Comparison of ENCODE assay signal across 8 cellular contexts in genomic region chr5:32312194-32312681, GRCh38. TPM values are rescaled to one million over a fixed set of nuclear protein-coding genes. Genes with fewer than 3 reads are reported as not detected.
DNase-seq lines count a peak whose midpoint lies in the region; ATAC-seq, FAIRE-seq and TF ChIP-seq lines count a peak whose summit lies in the region.

No MANE protein-coding gene starts in this region.

- DNase-seq in DMS53 treated with DMSO at 0.1 percent for 48 hours (lab: John Stamatoyannopoulos, UW; ENCODE audit: unreplicated experiment) = peak; percentile 2
- DNase-seq in SW480 (ENCODE audit: low spot score) = peak; percentile 40
- peak; percentile 44 to 66 (median 52) for DNase-seq in K562 (ENCODE audit: extremely low read depth in 1 of 4, low spot score in 3 of 4)
- DNase-seq in iPS DF 6.9 (ENCODE audit: low read depth, low spot score) = no peak
- DNase-seq in skeletal muscle cell (ENCODE audit: low read depth) = no peak
- DNase-seq in NCI-H128 (lab: John Stamatoyannopoulos, UW; ENCODE audit: unreplicated experiment) = no peak

- in situ Hi-C loops in K562 (cut with MboI) = no loop called here

- no peak for TF ChIP-seq RAD21 in K562 (CRISPR knock-in tag; conservative IDR thresholded peaks at IDR 0.05 in 1 of 2, IDR thresholded peaks at IDR 0.05 in 1 of 2)

- peak overlapping the region; percentile 81; the same call in 1 of the 2 replicates for H3K27ac ChIP-seq in HUES64 (ENCODE audit: low read depth, low read length)
- peak overlapping the region; percentile 80 for H3K27ac ChIP-seq in K562 (ENCODE audit: extremely low read depth, low read depth, low read length)
- no peak overlapping the region for H3K27ac ChIP-seq in iPS DF 6.9 (ENCODE audit: low read length)

- H3K4me2 ChIP-seq in K562 (ENCODE audit: insufficient read depth, low read length) = peak overlapping the region; percentile 81

- CTCF ChIA-PET in K562 (lab: Yijun Ruan, JAX; ENCODE audit: low intra/inter-chr PET ratio) = no interaction called here

- H3K9me1 ChIP-seq in K562 (ENCODE audit: control insufficient read depth, insufficient read depth, low read length) = no peaks in the 10 kb centered on the region

- no peak for TF ChIP-seq POLR2A in K562 (conservative IDR thresholded peaks at IDR 0.05)

- POLR2A ChIA-PET in K562 (lab: Yijun Ruan, JAX) = interaction anchor here (1.0 to 1.8 kb wide), 2 partner anchors 15 to 119 kb away, joined by 3 to 10 read pairs; no protein-coding TSS in a partner anchor

- H3K36me3 ChIP-seq in HUES64 (ENCODE audit: insufficient read depth, low read length) (peaks cover 2% of the 10 kb centered on the region; the same call in 1 of the 2 replicates), K562 (ENCODE audit: control insufficient read depth, insufficient read depth, low read length) (peaks cover 8% of the 10 kb centered on the region; the same call in 1 of the 3 replicates), iPS DF 6.9 (ENCODE audit: control insufficient read depth, insufficient read depth, low read length) (no peaks in the 10 kb centered on the region)

- no TSS peak for BruUV-seq in K562 (replicated peaks; lab: Mats Ljungman, UMichigan)

- intact Hi-C loops in K562 (cut with micrococcal nuclease) = loop anchor here (2.0 kb wide), 1 partner anchor 141 kb away; no protein-coding TSS in a partner anchor

- no peaks in the 10 kb centered on the region for H3K27me3 ChIP-seq in HUES64 (ENCODE audit: insufficient read depth, low read length)
- no peaks in the 10 kb centered on the region for H3K27me3 ChIP-seq in K562 (ENCODE audit: control insufficient read depth in 2 of 2, insufficient read depth in 2 of 2, low read length in 2 of 2)
- H3K27me3 ChIP-seq in iPS DF 6.9 (ENCODE audit: control insufficient read depth, insufficient read depth, low read length) = no peaks in the 10 kb centered on the region

- peak overlapping the region; percentile 77 for H2AFZ ChIP-seq in K562 (ENCODE audit: low read depth, low read length)

- no peak for TF ChIP-seq EP300 in K562 (IDR thresholded peaks at IDR 0.05; ENCODE audit: low read length)

- no peaks in the 10 kb centered on the region for H4K20me1 ChIP-seq in K562 (replicated peaks; ENCODE audit: control insufficient read depth, insufficient read depth, low read length)

- H3K79me2 ChIP-seq in K562 (ENCODE audit: control insufficient read depth, insufficient read depth, low read length) = peaks cover 46% of the 10 kb centered on the region

- peak overlapping the region; percentile 73 for H3K4me3 ChIP-seq in HUES64 (ENCODE audit: low read length)
- peak overlapping the region; percentile 94 for H3K4me3 ChIP-seq in K562
- H3K4me3 ChIP-seq in iPS DF 6.9 (ENCODE audit: low read length) = peak overlapping the region; percentile 98
- H3K4me3 ChIP-seq in skeletal muscle cell (ENCODE audit: low read depth, low read length) = peak overlapping the region; percentile 73

- whole genome bisulfite sequencing in HUES64 = under 1% methylated on average over 46 of the region's 46 CpGs
- under 1% methylated on average over 35 of the region's 46 CpGs for WGBS in K562 (ENCODE audit: insufficient coverage, low coverage, missing lambda C conversion rate)
- WGBS in iPS DF 6.9 (ENCODE audit: insufficient coverage, insufficient read length) = no CpG with 5 or more reads among the region's 46 CpGs

- no peak for FAIRE-seq in K562 (lab: Jason Lieb, UNC)

- TF ChIP-seq CTCF in K562 (IDR thresholded peaks at IDR 0.05 in 2 of 3, conservative IDR thresholded peaks at IDR 0.05 in 1 of 3; ENCODE audit: insufficient read depth in 2 of 3, low read depth in 1 of 3, low read length in 3 of 3) = no peak

- peak; percentile 25 for ATAC-seq in GM21526 (IDR thresholded peaks at IDR 0.05; ENCODE audit: low FRiP score, unreplicated experiment)
- ATAC-seq in K562 = peak; percentile 33

- no peaks in the 10 kb centered on the region for H3K4me1 ChIP-seq in HUES64 (ENCODE audit: insufficient read depth, low read length)
- H3K4me1 ChIP-seq in K562 (replicated peaks in 1 of 2; ENCODE audit: control insufficient read depth in 2 of 2, insufficient read depth in 2 of 2, low read length in 2 of 2) = peaks cover 13 to 33% of the 10 kb centered on the region in 2 experiments
- H3K4me1 ChIP-seq in iPS DF 6.9 (ENCODE audit: control insufficient read depth, insufficient read depth, low read length) = no peaks in the 10 kb centered on the region; the same call in 1 of the 2 replicates

- peak overlapping the region; percentile 78 for H3K9ac ChIP-seq in HUES64 (ENCODE audit: low read depth, low read length)
- peak overlapping the region; percentile 77 to 94 for H3K9ac ChIP-seq in K562 (ENCODE audit: insufficient read depth in 1 of 2, low read depth in 2 of 2, low read length in 2 of 2)

- H3K9me3 ChIP-seq in HUES64 (ENCODE audit: insufficient read depth, low read depth, low read length) (no peaks in the 10 kb centered on the region), K562 (replicated peaks; ENCODE audit: control insufficient read depth, insufficient read depth, low read depth, low read length) (no peaks in the 10 kb centered on the region), iPS DF 6.9 (ENCODE audit: control insufficient read depth, insufficient read depth, low read length) (no peaks in the 10 kb centered on the region)

TF ChIP-seq in K562, 482 proteins besides CTCF, POLR2A, EP300 and RAD21 (continues in another document):
- TF ChIP-seq FOXM1 (IDR thresholded peaks at IDR 0.05; ENCODE audit: low read depth) = no peak
- peak; percentile 56; the same call in 1 of the 2 replicates for TF ChIP-seq FOXM1 (CRISPR knock-in tag; IDR thresholded peaks at IDR 0.05; ENCODE audit: low read depth)
- peak; percentile 13 for TF ChIP-seq CCNT2 (IDR thresholded peaks at IDR 0.05; ENCODE audit: borderline replicate concordance, extremely low read depth, insufficient read length, low read depth, low read length)
- no peak for TF ChIP-seq NCOA1 (IDR thresholded peaks at IDR 0.05; ENCODE audit: low read depth)
- TF ChIP-seq GATA2 (CRISPR knock-in tag; IDR thresholded peaks at IDR 0.05) = 0 out of 2 replicates have a peak, but pooled peaks have one; percentile 24
- no peak for TF ChIP-seq PTTG1 (tag; IDR thresholded peaks at IDR 0.05; ENCODE audit: low read depth)
- TF ChIP-seq ZBTB9 (CRISPR knock-in tag; IDR thresholded peaks at IDR 0.05) = 0 out of 2 replicates have a peak, but pooled peaks have one; percentile 66
- no peak for TF ChIP-seq ID3 (CRISPR knock-in tag; IDR thresholded peaks at IDR 0.05)
- TF ChIP-seq ID3 (tag; IDR thresholded peaks at IDR 0.05) = 0 out of 2 replicates have a peak, but pooled peaks have one; percentile 52
- 0 out of 2 replicates have a peak, but pooled peaks have one; percentile 17 for TF ChIP-seq NR2C2 (CRISPR knock-in tag; IDR thresholded peaks at IDR 0.05)
- TF ChIP-seq NR2C2 (tag; IDR thresholded peaks at IDR 0.05) = no peak
- no peak for TF ChIP-seq ZNF24 (IDR thresholded peaks at IDR 0.05)
- TF ChIP-seq MAZ (CRISPR knock-in tag; conservative IDR thresholded peaks at IDR 0.05 in 1 of 2, IDR thresholded peaks at IDR 0.05 in 1 of 2) = no peak; a peak in 1 of 4 replicates
- no peak for TF ChIP-seq NFE2 (IDR thresholded peaks at IDR 0.05; ENCODE audit: low read depth)
- no peak for TF ChIP-seq PKNOX1 (IDR thresholded peaks at IDR 0.05)
- no peak for TF ChIP-seq ZKSCAN3 (CRISPR knock-in tag; IDR thresholded peaks at IDR 0.05)

RNA-seq across cellular contexts. Expression of gene MTMR12, which starts 0.5 kb away (rescaled TPM):
- 24.3 TPM for polyA plus RNA-seq in HUES64 (2013, experiment 1 of 2)
- 26.9 TPM for polyA plus RNA-seq in HUES64 (2013, experiment 2 of 2)
- 33.3 and 49.4 TPM in 2 replicates for total RNA-seq in K562 (2011; cell fraction: chromatin; rRNA removed; ENCODE audit: low replicate concordance)
- 14.5 and 18.4 TPM in 2 replicates for total RNA-seq in K562 (2011; cell fraction: nucleolus; rRNA removed)
- 19.8 and 20.4 TPM in 2 replicates for total RNA-seq in K562 (2011; cell fraction: nucleoplasm; rRNA removed)
- total RNA-seq in K562 (2014; rRNA removed) = 13.4 and 17.9 TPM in 2 replicates
- 17.1 and 20.9 TPM in 2 replicates for total RNA-seq in K562 (2014; rRNA removed; fragmentation: Illumina TruSeq; extraction: Trizol)
- total RNA-seq in K562 (2015; rRNA removed; fragmentation: Illumina TruSeq; extraction: Trizol) = 19.3 and 21.0 TPM in 2 replicates
- total RNA-seq in K562 (2021) = 28.4 and 28.7 TPM in 2 replicates
- polyA plus RNA-seq in K562 (2011; rRNA removed) = 14.3 and 22.1 TPM in 2 replicates
- polyA plus RNA-seq in K562 (2011; cell fraction: cytosol; rRNA removed) = 10.6 and 10.8 TPM in 2 replicates
- 6.9 and 7.8 TPM in 2 replicates for polyA plus RNA-seq in K562 (2011; cell fraction: nucleus; rRNA removed)
- polyA plus RNA-seq in K562 (2012) = 15.1 and 18.0 TPM in 2 replicates
- polyA plus RNA-seq in K562 (2014; fragmentation: Illumina TruSeq; extraction: Trizol) = 24.7 and 25.1 TPM in 2 replicates
- 1 to 10 TPM; 4.0 to 5.3 TPM for polyA plus RNA-seq in K562 (2014; fragmentation: Nextera tagmentation; extraction: Ambion mirVana)
- 12.3 and 14.0 TPM in 2 replicates for polyA plus RNA-seq in K562 (2014; rRNA removed)
- 32.8 and 45.2 TPM in 2 replicates for polyA minus RNA-seq in K562 (2011; rRNA and poly(A)+ RNA removed)
- 12.0 and 21.4 TPM in 2 replicates for polyA minus RNA-seq in K562 (2011; cell fraction: cytosol; rRNA and poly(A)+ RNA removed)
- 10.4 and 16.4 TPM in 2 replicates for polyA minus RNA-seq in K562 (2011; cell fraction: nucleus; rRNA and poly(A)+ RNA removed)

Comparison
In these comparisons a context has a peak if more than half of its experiments do, and no peak if none do; other contexts are left out.
1. DNase-seq: peak in DMS53 treated with DMSO at 0.1 percent for 48 hours (single experiment), SW480 (single experiment) and K562 (4 of 4); none in iPS DF 6.9 (single experiment), skeletal muscle cell (single experiment) and NCI-H128 (single experiment).
2. Peak in every context shown above with its lines, with median percentiles within 50 percentile points of each other: H3K4me3 ChIP-seq.